9 cellular contexts compared by ENCODE assay signal in the genomic region with DNA sequence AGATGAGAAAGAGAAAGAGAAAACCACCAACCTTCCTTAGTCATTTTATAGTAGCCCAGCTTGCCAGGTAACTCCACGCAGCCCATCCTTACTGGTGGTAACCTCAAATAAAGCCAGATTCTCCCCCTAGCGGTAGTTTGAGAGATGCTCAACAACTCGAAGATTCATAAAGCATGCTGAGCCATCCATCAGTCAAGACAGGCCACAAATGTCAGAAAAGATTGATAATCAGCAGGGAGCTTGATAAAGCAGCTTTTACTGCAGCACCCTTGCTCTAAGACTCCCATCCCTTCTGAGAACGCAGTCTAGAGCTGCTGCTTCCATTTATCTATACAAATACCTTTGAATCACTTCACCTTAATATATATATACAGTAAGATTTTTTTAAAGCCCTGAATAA.
DNase-seq lines count a peak whose midpoint lies in the region; ATAC-seq and TF ChIP-seq lines count a peak whose summit lies in the region.
"Had no signal": no experiment of that assay in that cellular context is flagged by ENCODE, and none has a peak within 500 bp of the region (broad histone marks: within the 10 kb centered on the region; RNA-seq: fewer than 3 reads in every experiment).

No MANE protein-coding gene starts in this region.

- H4K20me1 ChIP-seq in H9 (ENCODE audit: control insufficient read depth, insufficient read depth, insufficient read length) (no peaks in the 10 kb centered on the region), hepatocyte (ENCODE audit: insufficient read depth, poor library complexity, severe bottlenecking) (no peaks in the 10 kb centered on the region)
- H4K20me1 ChIP-seq: BLaER1 treated with 17β-estradiol and CSF1 and Interleukin-3, amounts not matched to agents 10 nM and 100 nM had no signal

- no peaks in the 10 kb centered on the region for H3K9me2 ChIP-seq in hepatocyte (replicated peaks; ENCODE audit: insufficient read depth)

- WGBS in H9 (ENCODE audit: extremely low coverage, insufficient read length, low lambda C conversion rate): no CpG with 5 or more reads among the region's 4 CpGs
- 8% methylated on average over 4 of the region's 4 CpGs for WGBS in hepatocyte (ENCODE audit: low lambda C conversion rate, missing lambda C conversion rate)

- no peak overlapping the region for H3K18ac ChIP-seq in H9 (ENCODE audit: insufficient read length, low read depth, low read length)

- H3K27me3 ChIP-seq in H9 (ENCODE audit: insufficient read depth, low read length) (no peaks in the 10 kb centered on the region), ascending aorta (no peaks in the 10 kb centered on the region), hepatocyte (no peaks in the 10 kb centered on the region)
- H3K27me3 ChIP-seq: BLaER1 treated with 17β-estradiol and CSF1 and Interleukin-3, amounts not matched to agents 10 nM and 100 nM had no signal

- H3K4me2 ChIP-seq in H9 (ENCODE audit: insufficient read depth, insufficient read length, low read length) (no peak overlapping the region), hepatocyte (no peak overlapping the region)
- H3K4me2 ChIP-seq: BLaER1 treated with 17β-estradiol and CSF1 and Interleukin-3, amounts not matched to agents 10 nM and 100 nM had no signal

- no peaks in the 10 kb centered on the region for H3K4me1 ChIP-seq in H9 (ENCODE audit: insufficient read depth, low read length)
- H3K4me1 ChIP-seq in ascending aorta: no peaks in the 10 kb centered on the region
- no peaks in the 10 kb centered on the region for H3K4me1 ChIP-seq in hepatocyte (ENCODE audit: insufficient read depth)

- no peak overlapping the region for H2BK5ac ChIP-seq in H9 (ENCODE audit: insufficient read length, low read length)

- no peak overlapping the region for H2BK20ac ChIP-seq in H9 (ENCODE audit: low read depth, low read length, poor library complexity, severe bottlenecking)

- H2BK120ac ChIP-seq in H9 (ENCODE audit: low read depth, low read length, poor library complexity, severe bottlenecking): no peak overlapping the region

- no peaks in the 10 kb centered on the region for H3K9me3 Mint-ChIP-seq in H9

- H3K4ac ChIP-seq in H9 (ENCODE audit: low read depth, low read length): no peak overlapping the region

- no peak overlapping the region for H4K5ac ChIP-seq in H9 (ENCODE audit: insufficient read length, low read depth, low read length)

- no peak overlapping the region for H3K9ac ChIP-seq in H9 (ENCODE audit: extremely low read depth, insufficient read length, low read length)
- H3K9ac ChIP-seq: BLaER1 treated with 17β-estradiol and CSF1 and Interleukin-3, amounts not matched to agents 10 nM and 100 nM had no signal

- H3K79me1 ChIP-seq in H9 (ENCODE audit: insufficient read depth, low read depth, low read length, poor library complexity, severe bottlenecking): no peaks in the 10 kb centered on the region

- H3K36me3 ChIP-seq in ascending aorta (no peaks in the 10 kb centered on the region), hepatocyte (replicated peaks; ENCODE audit: insufficient read depth, low read depth) (no peaks in the 10 kb centered on the region)
- H3K36me3 ChIP-seq: BLaER1 treated with 17β-estradiol and CSF1 and Interleukin-3, amounts not matched to agents 10 nM and 100 nM had no signal

- no peak overlapping the region for H4K91ac ChIP-seq in H9 (ENCODE audit: insufficient read length, low read depth, low read length)

- H3K9me3 ChIP-seq in H9 (ENCODE audit: control insufficient read depth, low read depth, low read length): no peaks in the 10 kb centered on the region
- no peaks in the 10 kb centered on the region for H3K9me3 ChIP-seq in ascending aorta
- no peaks in the 10 kb centered on the region for H3K9me3 ChIP-seq in hepatocyte (ENCODE audit: low read depth)

- H2AK5ac ChIP-seq in H9 (ENCODE audit: insufficient read length, low read length): no peak overlapping the region

- no peaks in the 10 kb centered on the region for H3K23me2 ChIP-seq in H9 (ENCODE audit: insufficient read length, low read depth, low read length, poor library complexity, severe bottlenecking)

- H2BK12ac ChIP-seq in H9 (ENCODE audit: insufficient read length, low read depth, low read length): no peak overlapping the region

- H3K36me3 Mint-ChIP-seq in H9 (ENCODE audit: insufficient read depth in 1 of 3, low read depth in 3 of 3): no peaks in the 10 kb centered on the region

- ATAC-seq in HG02759 (IDR thresholded peaks at IDR 0.05; ENCODE audit: unreplicated experiment): no peak

- no peak overlapping the region for H4K8ac ChIP-seq in H9 (replicated peaks; ENCODE audit: insufficient read length, low read depth, low read length)

- DNase-seq in NCI-H2107 treated with DMSO at 0.1 percent for 48 hours (lab: John Stamatoyannopoulos, UW; ENCODE audit: unreplicated experiment) (peak; percentile 2), NCI-H2107 (lab: John Stamatoyannopoulos, UW) (no peak), H9 (peak; percentile 35), NCI-H2029 (lab: John Stamatoyannopoulos, UW) (peak; percentile 35), ascending aorta (ENCODE audit: low spot score in 2 of 2) (no peak), hepatocyte (ENCODE audit: low spot score) (peak; percentile 86), stromal cell of bone marrow (ENCODE audit: low read depth) (peak; percentile 28)

- peak; percentile 73 for TF ChIP-seq CTCF in H9 (conservative IDR thresholded peaks at IDR 0.05)
- TF ChIP-seq CTCF in ascending aorta (IDR thresholded peaks at IDR 0.05): peak in 2 of 3 experiments; percentile 32 to 64
- TF ChIP-seq CTCF in hepatocyte (IDR thresholded peaks at IDR 0.05; ENCODE audit: poor library complexity): peak; percentile 67

- intact Hi-C loops in ascending aorta (cut with DNase I): no loop called here

- H3K27ac Mint-ChIP-seq in H9: no peak overlapping the region

- 0 out of 4 replicates have a peak, but pooled peaks cover 0 to 2% of the 10 kb centered on the region in 2 experiments for H3K4me1 Mint-ChIP-seq in H9

- no peak overlapping the region for H3K14ac ChIP-seq in H9 (ENCODE audit: insufficient read depth, low read length)

- no peak overlapping the region for H3K4me3 Mint-ChIP-seq in H9

- no peak overlapping the region for H2AFZ ChIP-seq in H9 (ENCODE audit: low read length)
- H2AFZ ChIP-seq in hepatocyte: no peak overlapping the region

- no peaks in the 10 kb centered on the region; the same call in none of the 2 replicates for H3K27me3 Mint-ChIP-seq in H9 (ENCODE audit: low read depth)

- H3K56ac ChIP-seq in H9 (ENCODE audit: insufficient read length, low read depth, low read length): no peak overlapping the region

- H3T11ph ChIP-seq in H9 (ENCODE audit: low read length): no peak overlapping the region

- no peak overlapping the region for H2BK15ac ChIP-seq in H9 (ENCODE audit: low read depth, low read length)

- no peak overlapping the region for H3K27ac ChIP-seq in H9 (ENCODE audit: insufficient read length, low read depth, low read length)
- H3K27ac ChIP-seq in ascending aorta: no peak overlapping the region
- no peak overlapping the region for H3K27ac ChIP-seq in hepatocyte
- H3K27ac ChIP-seq: BLaER1 treated with 17β-estradiol and CSF1 and Interleukin-3, amounts not matched to agents 10 nM and 100 nM had no signal

- H3K4me3 ChIP-seq in ascending aorta (no peak overlapping the region), hepatocyte (no peak overlapping the region)
- H3K4me3 ChIP-seq: BLaER1 treated with 17β-estradiol and CSF1 and Interleukin-3, amounts not matched to agents 10 nM and 100 nM had no signal

- H3K79me2 ChIP-seq in H9 (ENCODE audit: insufficient read depth, low read length) (no peaks in the 10 kb centered on the region), hepatocyte (no peaks in the 10 kb centered on the region)

- H3K23ac ChIP-seq in H9 (ENCODE audit: insufficient read length, low read depth, low read length): no peak overlapping the region

Comparison
In these comparisons a context has a peak if more than half of its experiments do, and no peak if none do; other contexts are left out.
1. DNase-seq: peak in NCI-H2107 treated with DMSO at 0.1 percent for 48 hours (single experiment), H9 (single experiment), NCI-H2029 (single experiment), hepatocyte (single experiment) and stromal cell of bone marrow (single experiment); none in NCI-H2107 (single experiment) and ascending aorta (0 of 2).
2. Peak in every context shown above with its lines, with median percentiles within 50 percentile points of each other: CTCF ChIP-seq.